12 cellular contexts compared by ENCODE assay signal in the genomic region with DNA sequence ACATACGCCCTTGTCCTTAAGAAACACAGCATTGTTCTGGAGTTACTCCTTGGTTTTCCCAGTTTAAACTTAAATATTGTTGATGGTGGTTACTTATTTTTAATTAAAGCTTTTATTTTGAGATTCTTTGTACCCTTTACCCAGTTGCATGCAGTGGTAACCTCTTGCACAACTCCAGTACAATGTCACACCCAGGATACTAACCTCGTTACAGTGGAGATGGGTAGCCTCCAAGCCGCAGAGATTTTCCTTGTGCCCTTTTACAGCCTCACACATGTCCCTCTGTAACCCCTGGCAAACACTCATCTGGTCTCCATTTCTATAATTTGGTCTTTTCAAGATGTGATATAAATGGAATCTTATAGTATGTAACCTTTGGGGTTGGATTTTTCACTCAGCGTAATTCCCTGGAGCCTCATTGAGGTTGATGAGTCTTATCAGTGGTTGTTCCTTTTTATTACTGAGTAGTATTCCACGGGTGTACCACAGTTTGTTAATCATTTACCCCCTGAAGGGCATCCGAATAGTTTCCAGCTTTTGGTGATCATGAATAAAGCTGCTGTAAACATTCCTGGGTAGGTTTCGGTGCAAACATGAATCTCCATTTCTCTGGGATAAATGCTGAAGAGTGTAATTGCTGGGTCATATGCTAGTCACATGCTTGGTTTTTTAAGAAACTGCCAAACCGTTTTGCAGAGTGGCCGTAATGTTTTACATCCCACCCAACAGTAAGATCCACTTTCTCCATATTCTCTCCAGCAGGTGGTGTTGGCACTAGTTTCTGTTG.
A peak's percentile ranks its signal among the peaks of the same experiment; 100 is the strongest.
DNase-seq lines count a peak whose midpoint lies in the region; ATAC-seq and TF ChIP-seq lines count a peak whose summit lies in the region.
"Had no signal": no experiment of that assay in that cellular context is flagged by ENCODE, and none has a peak within 500 bp of the region (broad histone marks: within the 10 kb centered on the region; RNA-seq: fewer than 3 reads in every experiment).

No MANE protein-coding gene starts in this region.

- peak overlapping the region; percentile 95 for H3K27ac Mint-ChIP-seq in activated CD8-positive, alpha-beta memory T cell treated with anti-CD3 and anti-CD28 coated beads, Interleukin-2, amount 10 ng/mL, durations not matched to agents 7 days and 5 days
- H3K27ac Mint-ChIP-seq in immature natural killer cell, result peak overlapping the region; percentile 85 to 95 (median 90)
- H3K27ac Mint-ChIP-seq in stimulated activated memory B cell treated with anti-CD40 and anti-IgM and Interleukin-4, amounts not matched to agents 10 μg/mL and 1 μg/mL and 100 μg/mL, for 72 hours, result peak overlapping the region; percentile 86

- no peaks in the 10 kb centered on the region for H3K27me3 Mint-ChIP-seq in activated CD8-positive, alpha-beta memory T cell treated with anti-CD3 and anti-CD28 coated beads, Interleukin-2, amount 10 ng/mL, durations not matched to agents 7 days and 5 days
- H3K27me3 Mint-ChIP-seq in immature natural killer cell (ENCODE audit: low read depth in 3 of 3), result peaks cover 0 to 5% (median under 1%) of the 10 kb centered on the region in 3 donors
- no peaks in the 10 kb centered on the region for H3K27me3 Mint-ChIP-seq in stimulated activated memory B cell treated with anti-CD40 and anti-IgM and Interleukin-4, amounts not matched to agents 10 μg/mL and 1 μg/mL and 100 μg/mL, for 72 hours

- H3K4me3 ChIP-seq in RWPE2 (ENCODE audit: severe bottlenecking), result no peak overlapping the region
- H3K4me3 ChIP-seq: esophagus muscularis mucosa had no signal

- peaks cover 43% of the 10 kb centered on the region for H3K36me3 Mint-ChIP-seq in activated CD8-positive, alpha-beta memory T cell treated with anti-CD3 and anti-CD28 coated beads, Interleukin-2, amount 10 ng/mL, durations not matched to agents 7 days and 5 days
- peaks cover 3 to 23% (median 19%) of the 10 kb centered on the region in 3 donors for H3K36me3 Mint-ChIP-seq in immature natural killer cell
- peaks cover 34% of the 10 kb centered on the region for H3K36me3 Mint-ChIP-seq in stimulated activated memory B cell treated with anti-CD40 and anti-IgM and Interleukin-4, amounts not matched to agents 10 μg/mL and 1 μg/mL and 100 μg/mL, for 72 hours

- H3K9me3 ChIP-seq in RWPE2 (ENCODE audit: severe bottlenecking), result no peaks in the 10 kb centered on the region
- H3K9me3 ChIP-seq: esophagus muscularis mucosa had no signal

- H3K4me3 Mint-ChIP-seq in activated CD8-positive, alpha-beta memory T cell treated with anti-CD3 and anti-CD28 coated beads, Interleukin-2, amount 10 ng/mL, durations not matched to agents 7 days and 5 days, result no peak overlapping the region
- peak overlapping the region; percentile 77 to 91 (median 86) for H3K4me3 Mint-ChIP-seq in immature natural killer cell
- H3K4me3 Mint-ChIP-seq in stimulated activated memory B cell treated with anti-CD40 and anti-IgM and Interleukin-4, amounts not matched to agents 10 μg/mL and 1 μg/mL and 100 μg/mL, for 72 hours, result no peak overlapping the region

- no peaks in the 10 kb centered on the region for H3K27me3 ChIP-seq in RWPE2 (ENCODE audit: insufficient read depth, poor library complexity, severe bottlenecking)
- H3K27me3 ChIP-seq: esophagus muscularis mucosa had no signal

- no peaks in the 10 kb centered on the region for H3K36me3 ChIP-seq in RWPE2 (ENCODE audit: low read depth)
- H3K36me3 ChIP-seq: esophagus muscularis mucosa, WERI-Rb-1 had no signal

- CTCF ChIA-PET in activated CD8-positive, alpha-beta memory T cell treated with anti-CD3 and anti-CD28 coated beads, Interleukin-2, amount 10 ng/mL, durations not matched to agents 7 days and 5 days (lab: Charles Lee), result interaction anchor here (0.8 to 14.8 kb wide), 4 partner anchors 8 to 20 kb away, joined by 4 to 145 read pairs (median 40); no protein-coding TSS in a partner anchor

- H3K27ac ChIP-seq in RWPE2 (ENCODE audit: poor library complexity, severe bottlenecking), result peak overlapping the region; percentile 74
- H3K27ac ChIP-seq: WERI-Rb-1 had no signal

- no peak for TF ChIP-seq CTCF in RWPE2 (IDR thresholded peaks at IDR 0.05; ENCODE audit: poor library complexity, severe bottlenecking)

- H3K9me3 Mint-ChIP-seq in activated CD8-positive, alpha-beta memory T cell treated with anti-CD3 and anti-CD28 coated beads, Interleukin-2, amount 10 ng/mL, durations not matched to agents 7 days and 5 days (ENCODE audit: low read depth), result peaks cover 6% of the 10 kb centered on the region
- H3K9me3 Mint-ChIP-seq in immature natural killer cell, result peaks cover 0 to 2% (median 0%) of the 10 kb centered on the region in 6 donors
- no peaks in the 10 kb centered on the region for H3K9me3 Mint-ChIP-seq in stimulated activated memory B cell treated with anti-CD40 and anti-IgM and Interleukin-4, amounts not matched to agents 10 μg/mL and 1 μg/mL and 100 μg/mL, for 72 hours

- peak; percentile 12 for DNase-seq in activated CD8-positive, alpha-beta memory T cell treated with anti-CD3 and anti-CD28 coated beads, Interleukin-2, amount 10 ng/mL, durations not matched to agents 7 days and 5 days
- no peak for DNase-seq in activated CD8-positive, alpha-beta memory T cell treated with anti-CD3 and anti-CD28 coated beads for 24 hours
- DNase-seq in RWPE2 (ENCODE audit: low spot score), result no peak
- DNase-seq in immature natural killer cell, result no peak
- DNase-seq in NOMO-1 treated with DMSO at 0.1 percent for 48 hours (lab: John Stamatoyannopoulos, UW; ENCODE audit: unreplicated experiment), result no peak
- DNase-seq in NCI-H526 (lab: John Stamatoyannopoulos, UW), result no peak
- no peak for DNase-seq in NCI-H226
- DNase-seq: NCI-H524, Right ventricle myocardium superior, WERI-Rb-1 had no signal

- H3K4me1 ChIP-seq in RWPE2 (ENCODE audit: insufficient read depth, poor library complexity, severe bottlenecking), result peaks cover 45% of the 10 kb centered on the region

- H3K4me1 Mint-ChIP-seq in activated CD8-positive, alpha-beta memory T cell treated with anti-CD3 and anti-CD28 coated beads, Interleukin-2, amount 10 ng/mL, durations not matched to agents 7 days and 5 days, result peaks cover 72% of the 10 kb centered on the region
- peaks cover 92 to 99% of the 10 kb centered on the region in 2 donors for H3K4me1 Mint-ChIP-seq in immature natural killer cell
- peaks cover 86% of the 10 kb centered on the region for H3K4me1 Mint-ChIP-seq in stimulated activated memory B cell treated with anti-CD40 and anti-IgM and Interleukin-4, amounts not matched to agents 10 μg/mL and 1 μg/mL and 100 μg/mL, for 72 hours

- no peak for ATAC-seq in activated CD8-positive, alpha-beta memory T cell treated with anti-CD3 and anti-CD28 coated beads, Interleukin-2, amount 10 ng/mL, durations not matched to agents 7 days and 5 days
- ATAC-seq in RWPE2 (ENCODE audit: low read depth), result no peak
- no peak for ATAC-seq in stimulated activated memory B cell treated with anti-CD40 and anti-IgM and Interleukin-4, amounts not matched to agents 10 μg/mL and 1 μg/mL and 100 μg/mL, for 72 hours

Comparison
In these comparisons a context has a peak if more than half of its experiments do, and no peak if none do; other contexts are left out.
1. H3K4me3 Mint-ChIP-seq: peak in immature natural killer cell (5 of 5); none in activated CD8-positive, alpha-beta memory T cell treated with anti-CD3 and anti-CD28 coated beads, Interleukin-2, amount 10 ng/mL, durations not matched to agents 7 days and 5 days (single experiment) and stimulated activated memory B cell treated with anti-CD40 and anti-IgM and Interleukin-4, amounts not matched to agents 10 μg/mL and 1 μg/mL and 100 μg/mL, for 72 hours (single experiment).
2. Peak in every context shown above with its lines, with median percentiles within 50 percentile points of each other: H3K27ac Mint-ChIP-seq.